12 cellular contexts compared by ENCODE assay signal in genomic region chr16:29740630-29741015, GRCh38. TPM values are rescaled to one million over a fixed set of nuclear protein-coding genes. Genes with fewer than 3 reads are reported as not detected.
DNase-seq lines count a peak whose midpoint lies in the region; ATAC-seq and TF ChIP-seq lines count a peak whose summit lies in the region.
"Not testable (repeated sequence)": the region's sequence is repeated elsewhere in the genome, so short reads cannot be mapped to it uniquely, and the experiment has no call there.
"Had no signal": no experiment of that assay in that cellular context is flagged by ENCODE, and none has a peak within 500 bp of the region (broad histone marks: within the 10 kb centered on the region; RNA-seq: fewer than 3 reads in every experiment).

No MANE protein-coding gene starts in this region.

- peak overlapping the region; percentile 65 for H3K4me2 ChIP-seq in hepatocyte

- H3K27ac ChIP-seq in hepatocyte, result peak overlapping the region; percentile 92

- 23% methylated on average over 11 of the region's 11 CpGs for WGBS in hepatocyte (ENCODE audit: low lambda C conversion rate, missing lambda C conversion rate)

- H3K9me3 Mint-ChIP-seq in CD14-positive monocyte; IgD-negative memory B cell; activated CD4-positive, alpha-beta T cell treated with anti-CD3 and anti-CD28 coated beads, Interleukin-2, amount 10 ng/mL, durations not matched to agents 24 days and 14 days; activated naive CD8-positive, alpha-beta T cell treated with anti-CD3 and anti-CD28 coated beads for 36 hours; natural killer cell; type B pancreatic cell: not testable (repeated sequence)

- H3K4me1 ChIP-seq in hepatocyte (ENCODE audit: insufficient read depth), result peaks cover 32% of the 10 kb centered on the region

- H3K4me3 ChIP-seq in hepatocyte, result not testable (repeated sequence)

- peaks cover 86% of the 10 kb centered on the region for H3K4me1 Mint-ChIP-seq in CD14-positive monocyte
- peaks cover 45 to 68% (median 60%) of the 10 kb centered on the region in 3 donors for H3K4me1 Mint-ChIP-seq in IgD-negative memory B cell
- peaks cover 68% of the 10 kb centered on the region for H3K4me1 Mint-ChIP-seq in T-helper 17 cell
- peaks cover 68% of the 10 kb centered on the region for H3K4me1 Mint-ChIP-seq in activated CD4-positive, alpha-beta T cell treated with anti-CD3 and anti-CD28 coated beads, Interleukin-2, amount 10 ng/mL, durations not matched to agents 24 days and 14 days
- H3K4me1 Mint-ChIP-seq in activated naive CD8-positive, alpha-beta T cell treated with anti-CD3 and anti-CD28 coated beads for 36 hours, result peaks cover 71% of the 10 kb centered on the region
- H3K4me1 Mint-ChIP-seq in natural killer cell, result peaks cover 77 to 95% of the 10 kb centered on the region in 2 donors
- not testable (repeated sequence) for H3K4me1 Mint-ChIP-seq in type B pancreatic cell (ENCODE audit: unreplicated experiment)

- H4K20me1 ChIP-seq in hepatocyte (ENCODE audit: insufficient read depth, poor library complexity, severe bottlenecking), result not testable (repeated sequence)

- ATAC-seq in T-helper 17 cell, natural killer cell: not testable (repeated sequence)

- H3K36me3 Mint-ChIP-seq in CD14-positive monocyte (peaks cover 29 to 49% of the 10 kb centered on the region in 2 donors), IgD-negative memory B cell (peaks cover 16% of the 10 kb centered on the region), T-helper 17 cell (ENCODE audit: low read depth) (peaks cover 16% of the 10 kb centered on the region)
- H3K36me3 Mint-ChIP-seq in activated CD4-positive, alpha-beta T cell treated with anti-CD3 and anti-CD28 coated beads, Interleukin-2, amount 10 ng/mL, durations not matched to agents 24 days and 14 days (ENCODE audit: low read depth), result peaks cover 38% of the 10 kb centered on the region
- H3K36me3 Mint-ChIP-seq in activated naive CD8-positive, alpha-beta T cell treated with anti-CD3 and anti-CD28 coated beads for 36 hours, result peaks cover 27% of the 10 kb centered on the region
- H3K36me3 Mint-ChIP-seq in natural killer cell, type B pancreatic cell: not testable (repeated sequence)

- H3K27me3 ChIP-seq in hepatocyte, result not testable (repeated sequence)

- not testable (repeated sequence) for H3K36me3 ChIP-seq in hepatocyte (replicated peaks; ENCODE audit: insufficient read depth, low read depth)

- DNase-seq in CD14-positive monocyte (ENCODE audit: low spot score); T-helper 17 cell; activated CD4-positive, alpha-beta T cell treated with anti-CD3 and anti-CD28 coated beads, Interleukin-2, amount 10 ng/mL, durations not matched to agents 24 days and 14 days; activated naive CD8-positive, alpha-beta T cell treated with anti-CD3 and anti-CD28 coated beads for 36 hours; hepatocyte (ENCODE audit: low spot score); natural killer cell; type B pancreatic cell (ENCODE audit: extremely low spot score, unreplicated experiment): not testable (repeated sequence)

- H3K9me3 ChIP-seq in T-helper 17 cell (ENCODE audit: control insufficient read depth, low read length, poor library complexity, severe bottlenecking); hepatocyte (ENCODE audit: low read depth): not testable (repeated sequence)

- H3K79me2 ChIP-seq in hepatocyte, result not testable (repeated sequence)

- H2AFZ ChIP-seq in hepatocyte, result not testable (repeated sequence)

- intact Hi-C loops in CD14-positive monocyte (cut with micrococcal nuclease), result loop anchor here in 1 of 2 donors (5.0 kb wide), 1 partner anchor 47 kb away; no protein-coding TSS in a partner anchor
- intact Hi-C loops in activated CD4-positive, alpha-beta T cell treated with anti-CD3 and anti-CD28 coated beads, Interleukin-2, amount 10 ng/mL, durations not matched to agents 24 days and 14 days (cut with micrococcal nuclease), result not testable (repeated sequence)
- intact Hi-C loops in natural killer cell (cut with micrococcal nuclease), result loop anchor here (10.0 kb wide), 1 partner anchor 76 kb away; the partner anchor contains the start of gene SPN

- TF ChIP-seq CTCF in CD14-positive monocyte (IDR thresholded peaks at IDR 0.05); hepatocyte (IDR thresholded peaks at IDR 0.05; ENCODE audit: poor library complexity); natural killer cell (IDR thresholded peaks at IDR 0.05); type B pancreatic cell (conservative IDR thresholded peaks at IDR 0.05): not testable (repeated sequence)

- H3K4me3 Mint-ChIP-seq in CD14-positive monocyte, result peak overlapping the region in 1 of 2 donors; percentile 58
- H3K4me3 Mint-ChIP-seq in IgD-negative memory B cell, result peak overlapping the region; percentile 13 to 76 (median 60)
- peak overlapping the region; percentile 69 for H3K4me3 Mint-ChIP-seq in T-helper 17 cell
- H3K4me3 Mint-ChIP-seq in activated CD4-positive, alpha-beta T cell treated with anti-CD3 and anti-CD28 coated beads, Interleukin-2, amount 10 ng/mL, durations not matched to agents 24 days and 14 days; activated naive CD8-positive, alpha-beta T cell treated with anti-CD3 and anti-CD28 coated beads for 36 hours; type B pancreatic cell: not testable (repeated sequence)
- H3K4me3 Mint-ChIP-seq in natural killer cell, result peak overlapping the region; percentile 25

- H3K27me3 Mint-ChIP-seq in CD14-positive monocyte (ENCODE audit: low read depth in 3 of 3), result peaks cover 0 to 14% (median 3%) of the 10 kb centered on the region in 3 donors
- H3K27me3 Mint-ChIP-seq in IgD-negative memory B cell; T-helper 17 cell; activated CD4-positive, alpha-beta T cell treated with anti-CD3 and anti-CD28 coated beads, Interleukin-2, amount 10 ng/mL, durations not matched to agents 24 days and 14 days; activated naive CD8-positive, alpha-beta T cell treated with anti-CD3 and anti-CD28 coated beads for 36 hours; natural killer cell (ENCODE audit: low read depth in 2 of 2); type B pancreatic cell: not testable (repeated sequence)

- peak overlapping the region; percentile 21 to 76 (median 63) for H3K27ac Mint-ChIP-seq in CD14-positive monocyte
- peak overlapping the region; percentile 28 to 73 (median 42) for H3K27ac Mint-ChIP-seq in IgD-negative memory B cell
- H3K27ac Mint-ChIP-seq in T-helper 17 cell, result peak overlapping the region; percentile 100
- peak overlapping the region; percentile 34 for H3K27ac Mint-ChIP-seq in activated CD4-positive, alpha-beta T cell treated with anti-CD3 and anti-CD28 coated beads, Interleukin-2, amount 10 ng/mL, durations not matched to agents 24 days and 14 days
- H3K27ac Mint-ChIP-seq in activated naive CD8-positive, alpha-beta T cell treated with anti-CD3 and anti-CD28 coated beads for 36 hours, result peak overlapping the region; percentile 71
- H3K27ac Mint-ChIP-seq in natural killer cell, result peak overlapping the region; percentile 99
- peak overlapping the region; percentile 88 for H3K27ac Mint-ChIP-seq in type B pancreatic cell

- not testable (repeated sequence) for H3K9me2 ChIP-seq in hepatocyte (replicated peaks; ENCODE audit: insufficient read depth)

RNA-seq across cellular contexts. Expression of gene C16orf54, which starts 5.2 kb away (rescaled TPM):
- 10 to 100 TPM; 29.2 to 32.0 TPM for polyA plus RNA-seq in CD14-positive monocyte
- 50.6 TPM for polyA plus RNA-seq in IgD-negative memory B cell
- 100 to 1,000 TPM; 172 to 259 TPM for total RNA-seq in T-helper 17 cell
- total RNA-seq in activated CD4-positive, alpha-beta T cell treated with anti-CD3 and anti-CD28 coated beads, Interleukin-2, amount 10 ng/mL, durations not matched to agents 24 days and 14 days, result 17.0 and 17.8 TPM in 2 replicates
- total RNA-seq in activated naive CD8-positive, alpha-beta T cell treated with anti-CD3 and anti-CD28 coated beads for 36 hours, result 10 to 100 TPM; 17.3 to 19.1 TPM
- 0.10 TPM in 1 of 2 replicates, not detected in the other for total RNA-seq in hepatocyte
- 0.16 and 0.52 TPM in 2 replicates for polyA plus RNA-seq in hepatocyte
- total RNA-seq in natural killer cell, result 100 to 1,000 TPM in 2 of 3 donors, 10 to 100 TPM in 1; 100.0 to 172 (median 146) TPM
- 2.1 and 3.3 TPM in 2 replicates for total RNA-seq in type B pancreatic cell (ENCODE audit: low replicate concordance)
- total RNA-seq: A673, GM23248, RPMI7951 had no signal
- polyA plus RNA-seq: GM23248 had no signal

RNA-seq across cellular contexts. Expression of gene ZG16, which starts 37.4 kb away (rescaled TPM):
- not detected for polyA plus RNA-seq in CD14-positive monocyte
- not detected for polyA plus RNA-seq in IgD-negative memory B cell
- total RNA-seq in T-helper 17 cell, result not detected
- not detected in 2 replicates for total RNA-seq in activated CD4-positive, alpha-beta T cell treated with anti-CD3 and anti-CD28 coated beads, Interleukin-2, amount 10 ng/mL, durations not matched to agents 24 days and 14 days
- total RNA-seq in activated naive CD8-positive, alpha-beta T cell treated with anti-CD3 and anti-CD28 coated beads for 36 hours, result not detected
- total RNA-seq in hepatocyte, result 2.1 and 3.0 TPM in 2 replicates
- polyA plus RNA-seq in hepatocyte, result 1.9 and 2.7 TPM in 2 replicates
- total RNA-seq in natural killer cell, result not detected
- 0.85 and 1.5 TPM in 2 replicates for total RNA-seq in type B pancreatic cell (ENCODE audit: low replicate concordance)
- total RNA-seq: A673, GM23248, HT-29, RPMI7951 had no signal
- polyA plus RNA-seq: GM23248 had no signal

RNA-seq across cellular contexts. Expression of gene KIF22, which starts 49.9 kb away (rescaled TPM):
- polyA plus RNA-seq in CD14-positive monocyte, result 10 to 100 TPM; 22.0 to 28.9 TPM
- polyA plus RNA-seq in IgD-negative memory B cell, result 34.7 TPM
- total RNA-seq in T-helper 17 cell, result 10 to 100 TPM; 74.3 to 89.0 TPM
- 132 TPM in 2 replicates for total RNA-seq in activated CD4-positive, alpha-beta T cell treated with anti-CD3 and anti-CD28 coated beads, Interleukin-2, amount 10 ng/mL, durations not matched to agents 24 days and 14 days
- 100 to 1,000 TPM; 145 to 150 TPM for total RNA-seq in activated naive CD8-positive, alpha-beta T cell treated with anti-CD3 and anti-CD28 coated beads for 36 hours
- total RNA-seq in hepatocyte, result 42.6 and 43.3 TPM in 2 replicates
- 42.5 and 44.5 TPM in 2 replicates for polyA plus RNA-seq in hepatocyte
- 10 to 100 TPM; 73.4 to 96.0 (median 86.5) TPM for total RNA-seq in natural killer cell
- 54.8 and 112 TPM in 2 replicates for total RNA-seq in type B pancreatic cell (ENCODE audit: low replicate concordance)

Comparison
In these comparisons a context has a peak if more than half of its experiments do, and no peak if none do; other contexts are left out.
1. H3K27ac Mint-ChIP-seq: peak in every context shown above with its lines; median percentile 100 in T-helper 17 cell; 99 in natural killer cell; 88 in type B pancreatic cell; 71 in activated naive CD8-positive, alpha-beta T cell treated with anti-CD3 and anti-CD28 coated beads for 36 hours; 63 in CD14-positive monocyte; 42 in IgD-negative memory B cell; 34 in activated CD4-positive, alpha-beta T cell treated with anti-CD3 and anti-CD28 coated beads, Interleukin-2, amount 10 ng/mL, durations not matched to agents 24 days and 14 days.